23 cellular contexts compared by ENCODE assay signal in the genomic region with DNA sequence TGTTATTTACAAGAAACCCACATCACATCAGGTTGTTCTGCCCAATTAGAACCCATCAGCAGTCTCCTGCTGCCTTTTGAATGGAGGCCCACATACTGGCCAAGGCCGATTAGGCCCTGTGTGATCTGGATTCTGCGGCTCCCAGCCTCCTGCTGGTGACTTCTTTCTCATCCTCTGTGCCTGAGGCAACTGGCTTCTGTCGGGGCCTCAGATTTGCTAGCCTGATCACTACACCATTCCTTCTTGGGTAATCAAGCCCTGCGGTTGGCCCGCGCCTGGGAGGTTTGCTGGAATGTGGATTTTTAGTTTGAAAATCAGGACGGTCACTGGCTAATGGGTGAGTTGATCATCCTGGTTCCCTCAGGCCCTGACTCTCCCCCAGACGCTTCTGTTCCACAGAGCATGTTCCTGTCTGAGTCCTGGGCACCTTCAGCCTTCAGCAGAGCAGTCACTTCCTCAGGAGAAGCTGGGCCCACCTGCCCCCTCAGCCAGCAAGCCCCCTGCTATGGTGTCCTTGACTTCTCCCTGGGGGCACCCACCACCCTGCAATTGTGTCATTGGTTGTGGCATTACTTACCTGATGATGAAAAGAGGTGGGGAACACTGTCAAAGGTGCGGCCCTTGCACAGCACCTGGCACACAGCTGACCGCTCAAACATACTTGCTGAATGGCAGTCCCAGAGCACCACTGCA.
"Had no signal": no experiment of that assay in that cellular context is flagged by ENCODE, and none has a peak within 500 bp of the region (broad histone marks: within the 10 kb centered on the region; RNA-seq: fewer than 3 reads in every experiment).

No MANE protein-coding gene starts in this region.

- H3K9me3 ChIP-seq: body of pancreas, colonic mucosa, gastrocnemius medialis, heart left ventricle, prostate gland, stomach, upper lobe of right lung had no signal

- H3K27ac Mint-ChIP-seq: activated CD4-positive, alpha-beta T cell treated with anti-CD3 and anti-CD28 coated beads, Interleukin-2, amount 10 ng/mL, durations not matched to agents 24 days and 14 days; activated CD8-positive, alpha-beta T cell treated with anti-CD3 and anti-CD28 coated beads, Interleukin-2, amount 10 ng/mL, durations not matched to agents 7 days and 5 days; activated T-cell treated with anti-CD3 and anti-CD28 coated beads, Interleukin-2, amount 50 U/mL, for 24 hours; activated T-helper 2 cell treated with anti-CD3 and anti-CD28 coated beads, Interferon-gamma antibody, Interleukin-2, Interleukin-4, amounts not matched to agents 10 μg/mL and 5 μg/mL and 100 μg/mL, durations not matched to agents 14 hours and 24 hours and 36 hours; nephron progenitor cell had no signal

- H3K27me3 Mint-ChIP-seq: activated T-cell treated with anti-CD3 and anti-CD28 coated beads, Interleukin-2, amount 50 U/mL, for 24 hours had no signal

- H3K4me3 ChIP-seq: body of pancreas, colonic mucosa, gastrocnemius medialis, heart left ventricle, lung, prostate gland, stomach, upper lobe of right lung had no signal

- H3K4me1 Mint-ChIP-seq: activated CD4-positive, alpha-beta T cell treated with anti-CD3 and anti-CD28 coated beads, Interleukin-2, amount 10 ng/mL, durations not matched to agents 24 days and 14 days; nephron progenitor cell had no signal

- H3K4me3 Mint-ChIP-seq: activated CD4-positive, alpha-beta T cell treated with anti-CD3 and anti-CD28 coated beads, Interleukin-2, amount 10 ng/mL, durations not matched to agents 24 days and 14 days; activated CD8-positive, alpha-beta T cell treated with anti-CD3 and anti-CD28 coated beads, Interleukin-2, amount 10 ng/mL, durations not matched to agents 7 days and 5 days; activated T-cell treated with anti-CD3 and anti-CD28 coated beads, Interleukin-2, amount 50 U/mL, for 24 hours; nephron progenitor cell had no signal

- H3K27ac ChIP-seq: body of pancreas, colonic mucosa, gastrocnemius medialis, heart left ventricle, prostate gland, stomach, upper lobe of right lung had no signal

- DNase-seq: activated CD4-positive, alpha-beta T cell treated with anti-CD3 and anti-CD28 coated beads, Interleukin-2, amount 10 ng/mL, durations not matched to agents 24 days and 14 days; activated CD8-positive, alpha-beta T cell treated with anti-CD3 and anti-CD28 coated beads, Interleukin-2, amount 10 ng/mL, durations not matched to agents 7 days and 5 days; activated naive CD4-positive, alpha-beta T cell treated with Interleukin-2 at 50 U/mL for 16 hours; activated T-cell treated with anti-CD3 and anti-CD28 coated beads, Interleukin-2, amount 50 U/mL, for 24 hours; body of pancreas; central memory CD4-positive, alpha-beta T cell; colonic mucosa; gastrocnemius medialis; heart left ventricle; left colon; nephron progenitor cell; right cardiac atrium; small intestine; stimulated activated CD4-positive, alpha-beta T cell treated with anti-CD3 and anti-CD28 coated beads, Interleukin-15, amount 100 ng/mL, for 24 hours; stimulated activated CD4-positive, alpha-beta T cell treated with anti-CD3 and anti-CD28 coated beads, Interleukin-2, amount 100 ng/mL, for 48 hours; stomach; T-helper 1 cell; T1000; upper lobe of right lung had no signal

- FAIRE-seq: small intestine had no signal

- H3K9me3 Mint-ChIP-seq: activated CD4-positive, alpha-beta T cell treated with anti-CD3 and anti-CD28 coated beads, Interleukin-2, amount 10 ng/mL, durations not matched to agents 24 days and 14 days; activated T-cell treated with anti-CD3 and anti-CD28 coated beads, Interleukin-2, amount 50 U/mL, for 24 hours; activated T-helper 2 cell treated with anti-CD3 and anti-CD28 coated beads, Interferon-gamma antibody, Interleukin-2, Interleukin-4, amounts not matched to agents 10 μg/mL and 5 μg/mL and 100 μg/mL, durations not matched to agents 14 hours and 24 hours and 36 hours had no signal

- ATAC-seq: activated CD8-positive, alpha-beta T cell treated with anti-CD3 and anti-CD28 coated beads, Interleukin-2, amount 10 ng/mL, durations not matched to agents 7 days and 5 days; body of pancreas; esophagus mucosa; gastrocnemius medialis; heart left ventricle; left colon; upper lobe of right lung had no signal

- H3K36me3 ChIP-seq: colonic mucosa, gastrocnemius medialis, heart left ventricle, prostate gland, stomach, upper lobe of right lung had no signal

- H3K4me1 ChIP-seq: body of pancreas, colonic mucosa, gastrocnemius medialis, heart left ventricle, prostate gland, stomach, upper lobe of right lung had no signal

- H3K27me3 ChIP-seq: body of pancreas, colonic mucosa, gastrocnemius medialis, heart left ventricle, stomach, upper lobe of right lung had no signal
